ENCODE assay signal across 16 cellular contexts in genomic region chr4:174496631-174497442, GRCh38. TPM values are rescaled to one million over a fixed set of nuclear protein-coding genes. Genes with fewer than 3 reads are reported as not detected.
DNase-seq lines count a peak whose midpoint lies in the region; ATAC-seq and TF ChIP-seq lines count a peak whose summit lies in the region.
"Had no signal": no experiment of that assay in that cellular context is flagged by ENCODE, and none has a peak within 500 bp of the region (broad histone marks: within the 10 kb centered on the region; RNA-seq: fewer than 3 reads in every experiment).

No MANE protein-coding gene starts in this region.

- no peaks in the 10 kb centered on the region for H3F3A ChIP-seq in Loucy (ENCODE audit: low read depth)

- H3K79me2 ChIP-seq in Loucy (ENCODE audit: insufficient read depth, low read length), result no peaks in the 10 kb centered on the region

- peak overlapping the region; percentile 11 for H3K4me3 ChIP-seq in Loucy (ENCODE audit: low read length, poor library complexity, severe bottlenecking)
- H3K4me3 ChIP-seq: lung, tibial artery had no signal

- H3K4me1 ChIP-seq in Loucy (ENCODE audit: insufficient read depth, low read length, poor library complexity, severe bottlenecking), result peaks cover 38% of the 10 kb centered on the region
- H3K4me1 ChIP-seq: tibial artery had no signal

- H3K27ac ChIP-seq in caudate nucleus (ENCODE audit: low read depth, low read length), result no peak overlapping the region
- H3K27ac ChIP-seq: tibial artery had no signal

- H3K9me3 Mint-ChIP-seq in activated CD4-positive, alpha-beta T cell treated with anti-CD3 and anti-CD28 coated beads for 36 hours (ENCODE audit: low read depth), result no peaks in the 10 kb centered on the region
- H3K9me3 Mint-ChIP-seq in activated naive CD8-positive, alpha-beta T cell treated with anti-CD3 and anti-CD28 coated beads for 36 hours, result no peaks in the 10 kb centered on the region
- H3K9me3 Mint-ChIP-seq: dendritic cell treated with granulocyte-macrophage colony-stimulating factor and Interleukin-4, amounts not matched to agents 40 ng/mL and 50 ng/mL, for 4 days had no signal

- no peaks in the 10 kb centered on the region for H4K20me1 ChIP-seq in Loucy (ENCODE audit: insufficient read depth, low read length, poor library complexity, severe bottlenecking)

- POLR2A ChIA-PET in activated CD4-positive, alpha-beta T cell treated with anti-CD3 and anti-CD28 coated beads for 36 hours (lab: Charles Lee), result no interaction called here

- peak overlapping the region; percentile 35 for H3K4me2 ChIP-seq in Loucy (ENCODE audit: low read depth, low read length, poor library complexity, severe bottlenecking)

- H3K4me3 Mint-ChIP-seq in activated CD4-positive, alpha-beta T cell treated with anti-CD3 and anti-CD28 coated beads for 36 hours, result peak overlapping the region; percentile 12
- H3K4me3 Mint-ChIP-seq in activated naive CD8-positive, alpha-beta T cell treated with anti-CD3 and anti-CD28 coated beads for 36 hours, result no peak overlapping the region
- H3K4me3 Mint-ChIP-seq: dendritic cell treated with granulocyte-macrophage colony-stimulating factor and Interleukin-4, amounts not matched to agents 40 ng/mL and 50 ng/mL, for 4 days had no signal

- H3K9me2 ChIP-seq in Loucy (replicated peaks; ENCODE audit: low read depth, low read length), result no peaks in the 10 kb centered on the region

- H3K27me3 Mint-ChIP-seq in activated CD4-positive, alpha-beta T cell treated with anti-CD3 and anti-CD28 coated beads for 36 hours, result peaks cover 3% of the 10 kb centered on the region
- no peaks in the 10 kb centered on the region for H3K27me3 Mint-ChIP-seq in activated naive CD8-positive, alpha-beta T cell treated with anti-CD3 and anti-CD28 coated beads for 36 hours
- H3K27me3 Mint-ChIP-seq: dendritic cell treated with granulocyte-macrophage colony-stimulating factor and Interleukin-4, amounts not matched to agents 40 ng/mL and 50 ng/mL, for 4 days had no signal

- no peaks in the 10 kb centered on the region for H3K27me3 ChIP-seq in Loucy (ENCODE audit: insufficient read depth, low read length, poor library complexity, severe bottlenecking)
- H3K27me3 ChIP-seq: tibial artery had no signal

- in situ Hi-C loops in G401 (cut with HindIII; ENCODE audit: low sequenced_read_pairs), result no loop called here

- no peak for DNase-seq in activated CD4-positive, alpha-beta T cell treated with anti-CD3 and anti-CD28 coated beads for 36 hours
- DNase-seq in activated CD4-positive, alpha-beta T cell treated with anti-CD3 and anti-CD28 coated beads, Interleukin-2, amount 50 U/mL, for 4 hours, result no peak
- DNase-seq in activated naive CD8-positive, alpha-beta T cell treated with anti-CD3 and anti-CD28 coated beads for 36 hours, result no peak
- peak; percentile 45 for DNase-seq in renal cortical epithelial cell (ENCODE audit: low read depth)
- DNase-seq in caudate nucleus (lab: John Stamatoyannopoulos, UW), result no peak
- no peak for DNase-seq in G401 (ENCODE audit: low spot score)
- DNase-seq: EL; NCI-H1092; NCI-H526 treated with DMSO at 0.1 percent for 48 hours; stimulated activated CD4-positive, alpha-beta T cell treated with anti-CD3 and anti-CD28 coated beads, Interleukin-15, amount 100 ng/mL, for 24 hours; tibial artery had no signal

- H3K9me3 ChIP-seq in Loucy (ENCODE audit: insufficient read depth, low read depth, low read length), result no peaks in the 10 kb centered on the region
- H3K9me3 ChIP-seq: tibial artery had no signal

- no peaks in the 10 kb centered on the region for H3K36me3 ChIP-seq in Loucy (ENCODE audit: insufficient read depth, low read length)
- H3K36me3 ChIP-seq: tibial artery had no signal

- TF ChIP-seq CTCF in Loucy (conservative IDR thresholded peaks at IDR 0.05; ENCODE audit: low read length), result no peak

- H3K9ac ChIP-seq in Loucy (ENCODE audit: low read depth, low read length, poor library complexity, severe bottlenecking), result peak overlapping the region; percentile 34

- peak overlapping the region; percentile 74 for H2AFZ ChIP-seq in Loucy (ENCODE audit: low read length)

- CTCF ChIA-PET in activated CD4-positive, alpha-beta T cell treated with anti-CD3 and anti-CD28 coated beads for 36 hours (lab: Charles Lee), result no interaction called here

- no peak overlapping the region for H3K27ac Mint-ChIP-seq in activated CD4-positive, alpha-beta T cell treated with anti-CD3 and anti-CD28 coated beads for 36 hours
- H3K27ac Mint-ChIP-seq in activated naive CD8-positive, alpha-beta T cell treated with anti-CD3 and anti-CD28 coated beads for 36 hours, result peak overlapping the region; percentile 31
- H3K27ac Mint-ChIP-seq: dendritic cell treated with granulocyte-macrophage colony-stimulating factor and Interleukin-4, amounts not matched to agents 40 ng/mL and 50 ng/mL, for 4 days had no signal

- H3K36me3 Mint-ChIP-seq in activated CD4-positive, alpha-beta T cell treated with anti-CD3 and anti-CD28 coated beads for 36 hours (ENCODE audit: low read depth), result no peaks in the 10 kb centered on the region
- peaks cover 1% of the 10 kb centered on the region for H3K36me3 Mint-ChIP-seq in activated naive CD8-positive, alpha-beta T cell treated with anti-CD3 and anti-CD28 coated beads for 36 hours

- intact Hi-C loops in activated CD4-positive, alpha-beta T cell treated with anti-CD3 and anti-CD28 coated beads for 36 hours (cut with DNase I, micrococcal nuclease), result loop anchor here in 1 of 2 experiments (2.0 kb wide), 1 partner anchor 24 kb away; no protein-coding TSS in a partner anchor

- H3K4me1 Mint-ChIP-seq in activated CD4-positive, alpha-beta T cell treated with anti-CD3 and anti-CD28 coated beads for 36 hours, result peaks cover 10% of the 10 kb centered on the region
- H3K4me1 Mint-ChIP-seq in activated naive CD8-positive, alpha-beta T cell treated with anti-CD3 and anti-CD28 coated beads for 36 hours, result peaks cover 11% of the 10 kb centered on the region

- ATAC-seq in activated CD4-positive, alpha-beta T cell treated with anti-CD3 and anti-CD28 coated beads for 36 hours, result no peak
- ATAC-seq in HG02840 (IDR thresholded peaks at IDR 0.05; ENCODE audit: low FRiP score, unreplicated experiment), result no peak

RNA-seq across cellular contexts. Expression of gene HPGD, which starts 25.5 kb away (rescaled TPM):
- 1 to 10 TPM; 1.6 to 2.5 TPM for total RNA-seq in activated CD4-positive, alpha-beta T cell treated with anti-CD3 and anti-CD28 coated beads for 36 hours
- 1 to 10 TPM; 6.0 to 6.2 TPM for total RNA-seq in activated naive CD8-positive, alpha-beta T cell treated with anti-CD3 and anti-CD28 coated beads for 36 hours
- 8.7 and 105 TPM in 2 replicates for total RNA-seq in renal cortical epithelial cell
- total RNA-seq in G401 (2014; rRNA removed; shearing (Covaris generic)), result not detected in 2 replicates
- total RNA-seq: osteocyte had no signal
